ENCODE assay signal across 21 cellular contexts in genomic region chr4:151643564-151643963, GRCh38.
A peak's percentile ranks its signal among the peaks of the same experiment; 100 is the strongest.
DNase-seq lines count a peak whose midpoint lies in the region; ATAC-seq and TF ChIP-seq lines count a peak whose summit lies in the region.
"Had no signal": no experiment of that assay in that cellular context is flagged by ENCODE, and none has a peak within 500 bp of the region (broad histone marks: within the 10 kb centered on the region; RNA-seq: fewer than 3 reads in every experiment).

No MANE protein-coding gene starts in this region.

- TF ChIP-seq CTCF in OCI-LY3 (IDR thresholded peaks at IDR 0.05; ENCODE audit: low read depth, low read length) (no peak), MCF 10A (IDR thresholded peaks at IDR 0.05; ENCODE audit: unreplicated experiment) (no peak)

- POLR2A ChIA-PET in MCF 10A (lab: Yijun Ruan, JAX): interaction anchor here (0.6 kb wide), 1 partner anchor 688 kb away, joined by 3 read pairs; no protein-coding TSS in a partner anchor

- H3K27me3 Mint-ChIP-seq in MCF 10A (ENCODE audit: insufficient read depth, unreplicated experiment): no peaks in the 10 kb centered on the region

- no peaks in the 10 kb centered on the region for H3K9me3 Mint-ChIP-seq in MCF 10A (ENCODE audit: unreplicated experiment)
- H3K9me3 Mint-ChIP-seq: CD8-positive, alpha-beta memory T cell had no signal

- peaks cover 2% of the 10 kb centered on the region for H3K36me3 ChIP-seq in OCI-LY3 (replicated peaks; ENCODE audit: low read depth, low read length)
- H3K36me3 ChIP-seq: BLaER1 had no signal

- H3K79me2 ChIP-seq in OCI-LY3 (ENCODE audit: low read length): no peaks in the 10 kb centered on the region

- peaks cover 11% of the 10 kb centered on the region for H3K36me3 Mint-ChIP-seq in MCF 10A (ENCODE audit: insufficient read depth, unreplicated experiment)
- H3K36me3 Mint-ChIP-seq: CD4-positive, CD25-positive, alpha-beta regulatory T cell; CD8-positive, alpha-beta memory T cell had no signal

- peaks cover 8% of the 10 kb centered on the region; the same call in 1 of the 2 replicates for H3K27me3 ChIP-seq in OCI-LY3 (ENCODE audit: low read depth, low read length)
- H3K27me3 ChIP-seq: BLaER1 had no signal

- H3K9ac ChIP-seq in OCI-LY3 (ENCODE audit: low read length): no peak overlapping the region
- H3K9ac ChIP-seq: BLaER1, GM23248 had no signal

- ATAC-seq in GM19025 (IDR thresholded peaks at IDR 0.05; ENCODE audit: low read depth, unreplicated experiment): peak; percentile 58
- ATAC-seq in HG02588 (IDR thresholded peaks at IDR 0.05; ENCODE audit: unreplicated experiment): peak; percentile 46
- peak; percentile 69 for ATAC-seq in HG02870 (IDR thresholded peaks at IDR 0.05; ENCODE audit: unreplicated experiment)
- ATAC-seq in HG03520 (IDR thresholded peaks at IDR 0.05; ENCODE audit: unreplicated experiment): no peak

- BruUV-seq in MCF 10A (replicated peaks; lab: Mats Ljungman, UMichigan): no TSS peak

- H3K4me1 Mint-ChIP-seq in MCF 10A (ENCODE audit: insufficient read depth, unreplicated experiment): peaks cover 20% of the 10 kb centered on the region
- H3K4me1 Mint-ChIP-seq: B cell; CD4-positive, CD25-positive, alpha-beta regulatory T cell; CD8-positive, alpha-beta memory T cell had no signal

- intact Hi-C loops in MCF 10A (cut with micrococcal nuclease): no loop called here

- H3K4me3 ChIP-seq in OCI-LY3 (ENCODE audit: low read length): peak overlapping the region; percentile 0; the same call in 1 of the 2 replicates
- H3K4me3 ChIP-seq: BLaER1, GM23248 had no signal

- peak overlapping the region; percentile 38 for H3K4me2 ChIP-seq in OCI-LY3 (ENCODE audit: low read length)
- H3K4me2 ChIP-seq: BLaER1 had no signal

- H3K27ac Mint-ChIP-seq in MCF 10A (ENCODE audit: low read depth, unreplicated experiment): no peak overlapping the region
- H3K27ac Mint-ChIP-seq: B cell; CD4-positive, CD25-positive, alpha-beta regulatory T cell; CD8-positive, alpha-beta memory T cell had no signal

- no peak overlapping the region for H2AFZ ChIP-seq in OCI-LY3 (ENCODE audit: low read depth, low read length)
- H2AFZ ChIP-seq: GM23248 had no signal

- H3K4me1 ChIP-seq in OCI-LY3 (ENCODE audit: low read length): peaks cover 39% of the 10 kb centered on the region
- H3K4me1 ChIP-seq: BLaER1 had no signal

- H4K20me1 ChIP-seq in OCI-LY3 (ENCODE audit: insufficient read depth, low read length): no peaks in the 10 kb centered on the region
- H4K20me1 ChIP-seq: BLaER1 had no signal

- no peak overlapping the region for H3K4me3 Mint-ChIP-seq in MCF 10A (ENCODE audit: unreplicated experiment)
- H3K4me3 Mint-ChIP-seq: B cell; CD4-positive, CD25-positive, alpha-beta regulatory T cell; CD8-positive, alpha-beta memory T cell had no signal

- H3K27ac ChIP-seq in OCI-LY3 (ENCODE audit: low read length): peak overlapping the region; percentile 5; the same call in 1 of the 2 replicates
- H3K27ac ChIP-seq: 22Rv1, BLaER1, C4-2B, GM23248 had no signal

- CTCF ChIA-PET in MCF 10A (lab: Yijun Ruan, JAX): interaction anchor here (0.6 to 0.7 kb wide), 2 partner anchors 87 to 291 kb away, joined by 3 read pairs; no protein-coding TSS in a partner anchor

- no peaks in the 10 kb centered on the region for H3K9me3 ChIP-seq in OCI-LY3 (ENCODE audit: insufficient read depth, low read length)
- H3K9me3 ChIP-seq: BLaER1 had no signal

- no peak for DNase-seq in SHP77 treated with DMSO at 0.1 percent for 48 hours (lab: John Stamatoyannopoulos, UW)
- DNase-seq in MCF 10A (ENCODE audit: unreplicated experiment): no peak
- DNase-seq in NCI-H187 (lab: John Stamatoyannopoulos, UW): no peak
- DNase-seq: CD4-positive, CD25-positive, alpha-beta regulatory T cell; CD8-positive, alpha-beta memory T cell; DMS 273 treated with DMSO at 0.1 percent for 48 hours; DMS79; EL; GDM1; GM23248; H7; HCEC 1CT had no signal
